ENCODE assay signal across 7 cellular contexts in the genomic region with DNA sequence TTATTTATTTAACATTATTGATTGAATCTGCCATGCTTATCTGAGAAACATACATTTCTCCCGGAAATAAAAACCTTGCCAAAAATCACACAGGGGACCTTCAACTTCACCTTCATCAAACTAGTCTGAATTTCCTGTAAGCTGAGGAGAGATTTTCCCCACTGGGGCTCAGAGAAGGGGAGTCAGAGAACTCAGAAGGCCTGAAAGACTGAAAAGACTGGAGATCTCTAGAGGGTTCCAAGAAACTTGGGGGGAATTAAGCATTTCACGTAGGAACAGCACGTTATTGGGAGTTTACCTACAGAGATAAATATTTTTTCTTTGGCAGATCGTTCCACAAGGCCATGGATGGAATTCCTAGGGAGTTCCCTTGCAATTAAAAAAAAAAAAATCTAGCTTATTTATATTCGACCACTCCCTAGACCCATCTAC. TPM values are rescaled to one million over a fixed set of nuclear protein-coding genes. Genes with fewer than 3 reads are reported as not detected.
DNase-seq lines count a peak whose midpoint lies in the region; ATAC-seq, FAIRE-seq and TF ChIP-seq lines count a peak whose summit lies in the region.

No MANE protein-coding gene starts in this region.

- no peak for ATAC-seq in GM19463 (IDR thresholded peaks at IDR 0.05; ENCODE audit: unreplicated experiment)

- 1% methylated on average over 5 of the region's 5 CpGs for WGBS in GM23248 (ENCODE audit: low coverage in 1 of 2, low lambda C conversion rate in 2 of 2, missing lambda C conversion rate in 2 of 2), 2 experiments

- no peaks in the 10 kb centered on the region for H3K9me3 ChIP-seq in GM23248 (ENCODE audit: low read depth)
- H3K9me3 ChIP-seq in SU-DHL-6 (ENCODE audit: insufficient read depth, low read length) = no peaks in the 10 kb centered on the region

- H2AFZ ChIP-seq in GM23248 (peak overlapping the region; percentile 87), SU-DHL-6 (ENCODE audit: low read depth, low read length, severe bottlenecking) (peak overlapping the region; percentile 12)

- peak overlapping the region; percentile 100 for H3K4me3 ChIP-seq in GM23248
- H3K4me3 ChIP-seq in SU-DHL-6 (ENCODE audit: insufficient read depth, low read length, poor library complexity, severe bottlenecking) = peak overlapping the region; percentile 85
- H3K4me3 ChIP-seq in foreskin fibroblast (ENCODE audit: low read depth in 1 of 2, low read length in 2 of 2) = peak overlapping the region; percentile 93 to 100
- peak overlapping the region; percentile 67 for H3K4me3 ChIP-seq in skeletal muscle cell (ENCODE audit: low read depth, low read length)

- FAIRE-seq in frontal cortex (lab: Jason Lieb, UNC) = no peak

- H3K9me2 ChIP-seq in GM23248 (ENCODE audit: insufficient read depth) = no peaks in the 10 kb centered on the region
- no peaks in the 10 kb centered on the region for H3K9me2 ChIP-seq in SU-DHL-6 (replicated peaks; ENCODE audit: insufficient read depth, low read length)

- in situ Hi-C loops in GM23248 (cut with MboI) = no loop called here

- TF ChIP-seq CTCF in SU-DHL-6 (IDR thresholded peaks at IDR 0.05; ENCODE audit: insufficient read depth, low read length, poor library complexity, severe bottlenecking) = no peak
- no peak for TF ChIP-seq CTCF in foreskin fibroblast (IDR thresholded peaks at IDR 0.05; ENCODE audit: low read depth, low read length)

- H3K4me2 ChIP-seq in GM23248 (ENCODE audit: unreplicated experiment) (peak overlapping the region; percentile 86), SU-DHL-6 (ENCODE audit: low read depth, low read length, poor library complexity, severe bottlenecking) (peak overlapping the region; percentile 99)

- no peak for DNase-seq in GM23248
- peak in 1 of 2 donors; percentile 17 for DNase-seq in foreskin fibroblast
- DNase-seq in skeletal muscle cell (ENCODE audit: low read depth) = no peak
- DNase-seq in pons (ENCODE audit: low spot score) = no peak
- no peak for DNase-seq in frontal cortex (ENCODE audit: low spot score in 2 of 2)

- peak overlapping the region; percentile 99 for H3K9ac ChIP-seq in GM23248
- peak overlapping the region; percentile 89 for H3K9ac ChIP-seq in SU-DHL-6 (ENCODE audit: low read length)

- H4K20me1 ChIP-seq in GM23248 (ENCODE audit: insufficient read depth) = no peaks in the 10 kb centered on the region
- no peaks in the 10 kb centered on the region for H4K20me1 ChIP-seq in SU-DHL-6 (ENCODE audit: low read depth, low read length)

- H3F3A ChIP-seq in GM23248 (ENCODE audit: insufficient read depth) (peaks cover 10% of the 10 kb centered on the region), SU-DHL-6 (ENCODE audit: insufficient read depth) (peaks cover 7% of the 10 kb centered on the region; the same call in 1 of the 2 replicates)

- peaks cover 15% of the 10 kb centered on the region; the same call in 1 of the 2 replicates for H3K4me1 ChIP-seq in GM23248 (ENCODE audit: insufficient read depth)

- H3K79me2 ChIP-seq in GM23248 (ENCODE audit: insufficient read depth) (peaks cover 42% of the 10 kb centered on the region), SU-DHL-6 (ENCODE audit: insufficient read depth, low read length) (peaks cover 25% of the 10 kb centered on the region)

- H3K27ac ChIP-seq in GM23248 = peak overlapping the region; percentile 58
- H3K27ac ChIP-seq in SU-DHL-6 (ENCODE audit: low read depth, low read length) = peak overlapping the region; percentile 68

- H3K27me3 ChIP-seq in GM23248 (replicated peaks; ENCODE audit: insufficient read depth) (no peaks in the 10 kb centered on the region), SU-DHL-6 (ENCODE audit: low read length) (no peaks in the 10 kb centered on the region)

- H3K36me3 ChIP-seq in GM23248 (ENCODE audit: low read depth) = peaks cover 15% of the 10 kb centered on the region
- H3K36me3 ChIP-seq in SU-DHL-6 (ENCODE audit: low read length) = peaks cover 19% of the 10 kb centered on the region; the same call in 1 of the 2 replicates

RNA-seq across cellular contexts. Expression of gene NOL11, which starts 0.5 kb away (rescaled TPM):
- 37.2 and 41.6 TPM in 2 replicates for total RNA-seq in GM23248 (2014; rRNA removed; shearing (Covaris generic))
- 30.3 and 32.3 TPM in 2 replicates for polyA plus RNA-seq in GM23248 (2016; fragmentation: Nextera tagmentation; extraction: Ambion mirVana)
- 80.3 TPM for total RNA-seq in frontal cortex
